20 cellular contexts compared by ENCODE assay signal in the genomic region with DNA sequence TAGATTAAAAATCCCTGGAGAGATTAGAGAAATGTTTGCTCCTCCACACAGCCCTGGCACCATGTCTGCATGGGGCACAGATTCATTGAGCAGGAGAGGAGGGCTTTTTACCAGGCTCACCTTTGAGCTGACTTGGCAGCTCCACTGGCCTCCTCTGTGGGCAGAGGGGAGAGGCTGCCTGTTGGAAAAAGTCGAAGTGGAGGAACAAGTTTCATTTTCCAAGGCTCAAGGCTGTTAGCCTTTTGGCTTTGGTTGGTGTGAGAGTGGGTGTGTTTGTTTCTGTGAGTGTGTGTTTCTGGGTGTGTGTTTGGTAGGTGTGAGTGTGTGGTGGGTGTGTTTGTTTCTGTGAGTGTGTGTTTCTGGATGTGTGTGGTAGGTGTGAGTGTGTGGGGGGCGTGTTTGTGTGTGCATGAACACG. TPM values are rescaled to one million over a fixed set of nuclear protein-coding genes. Genes with fewer than 3 reads are reported as not detected.
A peak's percentile ranks its signal among the peaks of the same experiment; 100 is the strongest.
DNase-seq lines count a peak whose midpoint lies in the region; ATAC-seq, FAIRE-seq and TF ChIP-seq lines count a peak whose summit lies in the region.
"Had no signal": no experiment of that assay in that cellular context is flagged by ENCODE, and none has a peak within 500 bp of the region (broad histone marks: within the 10 kb centered on the region; RNA-seq: fewer than 3 reads in every experiment).

No MANE protein-coding gene starts in this region.

- H3K36me3 ChIP-seq in HEK293 (ENCODE audit: control insufficient read depth in 2 of 2, insufficient read depth in 1 of 2, low read length in 2 of 2) = no peaks in the 10 kb centered on the region

- no peaks in the 10 kb centered on the region for H3K9me3 ChIP-seq in HEK293 (ENCODE audit: control insufficient read depth, insufficient read depth, low read depth, low read length)

- CTCF ChIA-PET in HEK293 (lab: Yijun Ruan, JAX) = no interaction called here

- H3K27ac ChIP-seq in HEK293 (ENCODE audit: extremely low read depth, low read depth, low read length) (no peak overlapping the region), cingulate gyrus (ENCODE audit: low read depth, low read length) (peak overlapping the region; percentile 52), skin epidermis (peak overlapping the region in 13 of 21 experiments; percentile 38 to 82 (median 58))

- FAIRE-seq in HTR-8/SVneo (lab: Jason Lieb, UNC) = no peak
- FAIRE-seq: D721Med, GM18507, GM19239 had no signal

- no peak overlapping the region for H3K4me3 ChIP-seq in HEK293 (ENCODE audit: low read depth, low read length)
- no peak overlapping the region for H3K4me3 ChIP-seq in skin epidermis
- H3K4me3 ChIP-seq: smooth muscle cell had no signal

- TF ChIP-seq CTCF in HEK293 (tag by site-specific recombination; IDR thresholded peaks at IDR 0.05) = no peak

- POLR2A ChIA-PET in HEK293 (lab: Yijun Ruan, JAX) = no interaction called here

- 0 out of 2 replicates have a peak, but pooled peaks cover 3% of the 10 kb centered on the region for H3K4me1 ChIP-seq in HEK293 (ENCODE audit: control insufficient read depth, insufficient read depth, low read length)

- ATAC-seq in left lobe of liver = peak; percentile 87
- ATAC-seq: activated CD4-positive, CD25-positive, alpha-beta regulatory T cell treated with anti-CD3 and anti-CD28 coated beads, Interleukin-2, amount 50 U/mL, for 24 hours; activated CD8-positive, alpha-beta memory T cell treated with anti-CD3 and anti-CD28 coated beads, Interleukin-2, amount 10 ng/mL, durations not matched to agents 7 days and 5 days had no signal

- DNase-seq in left lobe of liver (ENCODE audit: low spot score) (peak; percentile 60), NCI-H510A (lab: John Stamatoyannopoulos, UW) (no peak), SIG-M5 (lab: John Stamatoyannopoulos, UW) (no peak), DMS114 treated with DMSO at 0.1 percent for 48 hours (lab: John Stamatoyannopoulos, UW; ENCODE audit: unreplicated experiment) (no peak), HTR-8/SVneo (ENCODE audit: insufficient read length, low spot score) (no peak)
- DNase-seq: activated CD8-positive, alpha-beta memory T cell treated with anti-CD3 and anti-CD28 coated beads, Interleukin-2, amount 10 ng/mL, durations not matched to agents 7 days and 5 days; activated naive CD4-positive, alpha-beta T cell treated with Interleukin-2 at 50 U/mL for 16 hours; hippocampal formation; NCI-H1105; NCI-H2171 treated with DMSO at 0.1 percent for 48 hours; stimulated activated naive CD4-positive, alpha-beta T cell treated with Interleukin-2 at 50 U/mL for 16 hours had no signal

TF ChIP-seq in HEK293, 187 proteins besides CTCF, POLR2A, EP300 and RAD21:
- TF ChIP-seq ZBTB1 (tag by site-specific recombination; IDR thresholded peaks at IDR 0.05) (no peak), EGR2 (tag by site-specific recombination; IDR thresholded peaks at IDR 0.05; ENCODE audit: low read depth) (peak; percentile 99), ZFHX2 (tag by site-specific recombination; conservative IDR thresholded peaks at IDR 0.05) (peak; percentile 99)
- TF ChIP-seq, protein P1, sequence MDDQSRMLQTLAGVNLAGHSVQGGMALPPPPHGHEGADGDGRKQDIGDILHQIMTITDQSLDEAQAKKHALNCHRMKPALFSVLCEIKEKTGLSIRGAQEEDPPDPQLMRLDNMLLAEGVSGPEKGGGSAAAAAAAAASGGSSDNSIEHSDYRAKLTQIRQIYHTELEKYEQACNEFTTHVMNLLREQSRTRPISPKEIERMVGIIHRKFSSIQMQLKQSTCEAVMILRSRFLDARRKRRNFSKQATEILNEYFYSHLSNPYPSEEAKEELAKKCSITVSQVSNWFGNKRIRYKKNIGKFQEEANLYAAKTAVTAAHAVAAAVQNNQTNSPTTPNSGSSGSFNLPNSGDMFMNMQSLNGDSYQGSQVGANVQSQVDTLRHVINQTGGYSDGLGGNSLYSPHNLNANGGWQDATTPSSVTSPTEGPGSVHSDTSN (CRISPR knock-in tag; IDR thresholded peaks at IDR 0.05) = no peak
- TF ChIP-seq, protein P2, sequence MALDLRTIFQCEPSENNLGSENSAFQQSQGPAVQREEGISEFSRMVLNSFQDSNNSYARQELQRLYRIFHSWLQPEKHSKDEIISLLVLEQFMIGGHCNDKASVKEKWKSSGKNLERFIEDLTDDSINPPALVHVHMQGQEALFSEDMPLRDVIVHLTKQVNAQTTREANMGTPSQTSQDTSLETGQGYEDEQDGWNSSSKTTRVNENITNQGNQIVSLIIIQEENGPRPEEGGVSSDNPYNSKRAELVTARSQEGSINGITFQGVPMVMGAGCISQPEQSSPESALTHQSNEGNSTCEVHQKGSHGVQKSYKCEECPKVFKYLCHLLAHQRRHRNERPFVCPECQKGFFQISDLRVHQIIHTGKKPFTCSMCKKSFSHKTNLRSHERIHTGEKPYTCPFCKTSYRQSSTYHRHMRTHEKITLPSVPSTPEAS (tag by site-specific recombination; IDR thresholded peaks at IDR 0.05) = peak; percentile 77

RNA-seq across cellular contexts. Expression of a gene that starts 5.6 kb away (rescaled TPM):
- total RNA-seq in left lobe of liver = not detected
- total RNA-seq: activated CD8-positive, alpha-beta memory T cell treated with anti-CD3 and anti-CD28 coated beads, Interleukin-2, amount 10 ng/mL, durations not matched to agents 7 days and 5 days; smooth muscle cell; T-helper 1 cell treated with Interleukin-12 subunit alpha and Interleukin-12 subunit beta and Interleukin-4 antibody, amounts not matched to agents 30 ng/mL and 1 ng/mL, for 36 hours had no signal

RNA-seq across cellular contexts. Expression of a gene that starts 39.5 kb away (rescaled TPM):
- not detected for total RNA-seq in left lobe of liver
- total RNA-seq: activated CD8-positive, alpha-beta memory T cell treated with anti-CD3 and anti-CD28 coated beads, Interleukin-2, amount 10 ng/mL, durations not matched to agents 7 days and 5 days; smooth muscle cell; T-helper 1 cell treated with Interleukin-12 subunit alpha and Interleukin-12 subunit beta and Interleukin-4 antibody, amounts not matched to agents 30 ng/mL and 1 ng/mL, for 36 hours had no signal
